In the genomic region with DNA sequence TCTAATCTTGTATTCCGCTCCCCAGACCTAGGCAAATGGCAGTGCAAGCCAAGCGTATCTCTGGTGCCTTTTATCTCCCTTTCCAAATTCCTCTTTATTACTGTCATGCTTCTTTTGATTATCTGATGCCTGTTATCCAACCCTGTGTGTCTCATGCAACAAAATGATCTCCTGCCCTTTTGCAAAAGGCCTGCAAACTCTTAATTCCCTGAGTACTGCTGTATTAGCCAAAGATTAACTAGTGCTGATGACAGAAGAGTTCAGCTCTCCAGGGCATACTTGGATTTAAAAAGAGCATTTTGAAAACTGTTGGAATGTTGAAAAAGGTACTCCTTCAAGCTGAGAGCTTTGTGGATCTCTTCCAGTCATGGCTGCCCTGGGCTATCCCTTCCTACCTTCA, we compare ENCODE assay signal across 22 cellular contexts.
A peak's percentile ranks its signal among the peaks of the same experiment; 100 is the strongest.
DNase-seq lines count a peak whose midpoint lies in the region; ATAC-seq and TF ChIP-seq lines count a peak whose summit lies in the region.
"Had no signal": no experiment of that assay in that cellular context is flagged by ENCODE, and none has a peak within 500 bp of the region (broad histone marks: within the 10 kb centered on the region; RNA-seq: fewer than 3 reads in every experiment).

No MANE protein-coding gene starts in this region.

- H3K9ac ChIP-seq in adipocyte (ENCODE audit: low read length): peak overlapping the region; percentile 15

- no peaks in the 10 kb centered on the region for H3K27me3 ChIP-seq in adipocyte (replicated peaks; ENCODE audit: control insufficient read depth, insufficient read depth, low read length)
- H3K27me3 ChIP-seq in prostate gland (replicated peaks; ENCODE audit: insufficient read depth): no peaks in the 10 kb centered on the region
- H3K27me3 ChIP-seq: esophagus squamous epithelium had no signal

- intact Hi-C loops in prostate gland (cut with DNase I): no loop called here

- H3K27ac ChIP-seq in prostate gland: no peak overlapping the region
- H3K27ac ChIP-seq: esophagus squamous epithelium, HL-60, psoas muscle, thoracic aorta had no signal

- H3K4me3 ChIP-seq in adipocyte (ENCODE audit: low read length): peak overlapping the region; percentile 24
- H3K4me3 ChIP-seq in prostate gland: no peak overlapping the region
- H3K4me3 ChIP-seq: esophagus squamous epithelium, psoas muscle, thoracic aorta had no signal

- H3K9me3 ChIP-seq in adipocyte (ENCODE audit: control insufficient read depth, low read length) (no peaks in the 10 kb centered on the region), prostate gland (no peaks in the 10 kb centered on the region)
- H3K9me3 ChIP-seq: esophagus squamous epithelium, psoas muscle, thoracic aorta had no signal

- H3K36me3 ChIP-seq in adipocyte (ENCODE audit: control insufficient read depth, insufficient read depth, low read length, severe bottlenecking) (peaks cover 5% of the 10 kb centered on the region), prostate gland (no peaks in the 10 kb centered on the region)
- H3K36me3 ChIP-seq: esophagus squamous epithelium, thoracic aorta had no signal

- ATAC-seq in left lobe of liver (peak; percentile 95), HG03354 (IDR thresholded peaks at IDR 0.05; ENCODE audit: poor library complexity, severe bottlenecking, unreplicated experiment) (no peak), HG03139 (IDR thresholded peaks at IDR 0.05; ENCODE audit: unreplicated experiment) (no peak)
- ATAC-seq: effector memory CD8-positive, alpha-beta T cell; psoas muscle had no signal

- no peak for TF ChIP-seq POLR2A in prostate gland (IDR thresholded peaks at IDR 0.05)

- DNase-seq in NCI-H82 treated with DMSO at 0.1 percent for 48 hours (lab: John Stamatoyannopoulos, UW; ENCODE audit: unreplicated experiment) (peak; percentile 41), adipocyte (ENCODE audit: low read depth) (peak; percentile 22), left lobe of liver (ENCODE audit: low spot score) (no peak), renal cortical epithelial cell (ENCODE audit: low read depth) (peak; percentile 73), prostate gland (ENCODE audit: low spot score) (no peak), OCI-M2 (lab: John Stamatoyannopoulos, UW; ENCODE audit: unreplicated experiment) (no peak)
- DNase-seq: activated CD4-positive, alpha-beta T cell treated with anti-CD3 and anti-CD28 coated beads, Interleukin-2, amount 50 U/mL, for 48 hours; activated CD8-positive, alpha-beta memory T cell treated with anti-CD3 and anti-CD28 coated beads, Interleukin-2, amount 50 U/mL, for 48 hours; DMS79; effector memory CD8-positive, alpha-beta T cell; esophagus squamous epithelium; left cardiac atrium; NCI-H446 treated with DMSO at 0.1 percent for 48 hours; NK-92 treated with Interleukin-12 subunit alpha and Interleukin-12 subunit beta, amount 100 ng/mL, for 24 hours; psoas muscle; small intestine; stimulated activated CD4-positive, alpha-beta T cell treated with anti-CD3 and anti-CD28 coated beads, Interleukin-2, amount 100 ng/mL, for 48 hours; stimulated activated naive CD4-positive, alpha-beta T cell had no signal

- WGBS in prostate gland: 84% methylated on average over 2 of the region's 2 CpGs

- TF ChIP-seq CTCF in prostate gland (IDR thresholded peaks at IDR 0.05): no peak

- H3K4me1 ChIP-seq in adipocyte (ENCODE audit: control insufficient read depth, insufficient read depth, low read length) (peaks cover 61% of the 10 kb centered on the region), prostate gland (replicated peaks) (peaks cover 8% of the 10 kb centered on the region)
- H3K4me1 ChIP-seq: psoas muscle had no signal

Comparison
In these comparisons a context has a peak if more than half of its experiments do, and no peak if none do; other contexts are left out.
1. DNase-seq: peak in NCI-H82 treated with DMSO at 0.1 percent for 48 hours (single experiment), adipocyte (single experiment) and renal cortical epithelial cell (single experiment); none in left lobe of liver (single experiment), prostate gland (single experiment) and OCI-M2 (single experiment).